ENCODE assay signal across 16 cellular contexts in genomic region chr2:97708608-97709007, GRCh38. TPM values are rescaled to one million over a fixed set of nuclear protein-coding genes. Genes with fewer than 3 reads are reported as not detected.
"Had no signal": no experiment of that assay in that cellular context is flagged by ENCODE, and none has a peak within 500 bp of the region (broad histone marks: within the 10 kb centered on the region; RNA-seq: fewer than 3 reads in every experiment).

No MANE protein-coding gene starts in this region.

- H3K27ac Mint-ChIP-seq: activated CD8-positive, alpha-beta T cell treated with anti-CD3 and anti-CD28 coated beads, Interleukin-2, amount 10 ng/mL, durations not matched to agents 7 days and 5 days; activated naive CD4-positive, alpha-beta T cell treated with anti-CD3 and anti-CD28 coated beads, Interleukin-2, amount 10 ng/mL, durations not matched to agents 7 days and 5 days; activated T-helper 2 cell treated with anti-CD3 and anti-CD28 coated beads, Interferon-gamma antibody, Interleukin-2, Interleukin-4, amounts not matched to agents 10 μg/mL and 5 μg/mL and 100 μg/mL, durations not matched to agents 14 hours and 24 hours and 36 hours; T-helper 2 cell treated with Interferon-gamma antibody and Interleukin-4, amounts not matched to agents 5 μg/mL and 100 μg/mL, for 36 hours had no signal

- H3K27me3 ChIP-seq: hepatocyte, pancreas, thyroid gland, vagina had no signal

- DNase-seq: activated CD8-positive, alpha-beta T cell treated with anti-CD3 and anti-CD28 coated beads, Interleukin-2, amount 10 ng/mL, durations not matched to agents 7 days and 5 days; activated naive CD4-positive, alpha-beta T cell treated with anti-CD3 and anti-CD28 coated beads, Interleukin-2, amount 10 ng/mL, durations not matched to agents 7 days and 5 days; caudate nucleus; cortex of kidney; effector memory CD4-positive, alpha-beta T cell; kidney glomerular epithelial cell; stimulated activated CD4-positive, alpha-beta T cell treated with anti-CD3 and anti-CD28 coated beads, Interleukin-4, amount 100 ng/mL, for 4 hours; thyroid gland had no signal

- H3K4me2 ChIP-seq: hepatocyte had no signal

- H3K4me3 Mint-ChIP-seq: activated CD8-positive, alpha-beta T cell treated with anti-CD3 and anti-CD28 coated beads, Interleukin-2, amount 10 ng/mL, durations not matched to agents 7 days and 5 days; activated naive CD4-positive, alpha-beta T cell treated with anti-CD3 and anti-CD28 coated beads, Interleukin-2, amount 10 ng/mL, durations not matched to agents 7 days and 5 days; T-helper 2 cell treated with Interferon-gamma antibody and Interleukin-4, amounts not matched to agents 5 μg/mL and 100 μg/mL, for 36 hours had no signal

- H2AFZ ChIP-seq: hepatocyte had no signal

- H3K4me3 ChIP-seq: gastroesophageal sphincter, hepatocyte, pancreas, thyroid gland, vagina had no signal

- H3K9me3 ChIP-seq: gastroesophageal sphincter, pancreas, thyroid gland, vagina had no signal

- H3K27ac ChIP-seq: epithelial cell of prostate, gastroesophageal sphincter, hepatocyte, pancreas, thyroid gland, vagina had no signal

- H3K4me1 ChIP-seq: gastroesophageal sphincter, pancreas, thyroid gland, vagina had no signal

- H3K36me3 ChIP-seq: gastroesophageal sphincter, pancreas, thyroid gland, vagina had no signal

- H3K9me3 Mint-ChIP-seq: activated naive CD4-positive, alpha-beta T cell treated with anti-CD3 and anti-CD28 coated beads, Interleukin-2, amount 10 ng/mL, durations not matched to agents 7 days and 5 days; activated T-helper 2 cell treated with anti-CD3 and anti-CD28 coated beads, Interferon-gamma antibody, Interleukin-2, Interleukin-4, amounts not matched to agents 10 μg/mL and 5 μg/mL and 100 μg/mL, durations not matched to agents 14 hours and 24 hours and 36 hours; T-helper 2 cell treated with Interferon-gamma antibody and Interleukin-4, amounts not matched to agents 5 μg/mL and 100 μg/mL, for 36 hours had no signal

- ATAC-seq: activated CD8-positive, alpha-beta T cell treated with anti-CD3 and anti-CD28 coated beads, Interleukin-2, amount 10 ng/mL, durations not matched to agents 7 days and 5 days; gastroesophageal sphincter; pancreas had no signal

RNA-seq across cellular contexts. Expression of gene ZAP70, which starts 4.8 kb away (rescaled TPM):
- total RNA-seq: renal cortical epithelial cell had no signal
